Comparison of ENCODE assay signal across 8 cellular contexts in the genomic region with DNA sequence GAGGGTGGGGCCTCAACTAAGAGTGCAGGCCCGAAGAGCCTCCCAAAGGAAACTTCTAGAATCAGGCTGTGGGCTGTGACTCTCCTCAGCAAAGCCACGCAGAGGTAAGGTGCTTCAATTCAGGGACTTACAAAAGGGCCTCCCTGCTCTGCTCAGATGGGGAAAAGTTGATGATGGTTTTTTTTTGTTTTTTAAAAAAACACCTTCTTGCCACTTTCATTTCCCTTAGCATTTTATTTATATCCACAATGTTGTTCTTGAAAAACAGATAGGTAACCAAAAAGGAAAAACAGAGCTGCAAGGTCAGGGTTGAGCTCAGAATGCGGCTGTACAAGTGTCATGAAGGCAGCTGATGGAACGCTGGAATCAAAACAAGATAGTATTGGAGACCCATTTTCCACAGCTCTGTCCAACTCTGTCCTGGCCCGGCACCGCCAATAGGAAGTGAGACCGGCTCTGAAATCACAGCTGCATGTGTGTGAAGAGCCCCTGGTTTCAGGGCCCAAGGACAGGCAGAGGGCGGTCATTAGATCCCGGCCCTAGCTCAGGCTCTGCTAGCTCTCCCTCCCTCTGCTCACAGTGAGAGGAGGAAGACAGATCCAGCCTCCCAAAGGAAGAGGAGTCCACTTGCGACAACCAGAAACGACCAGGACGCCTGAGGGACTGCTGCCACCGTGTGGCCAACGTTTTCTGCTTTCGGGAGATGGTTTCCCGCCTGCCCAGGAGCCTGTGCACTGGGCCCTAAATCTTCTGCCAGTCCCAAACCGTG. TPM values are rescaled to one million over a fixed set of nuclear protein-coding genes. Genes with fewer than 3 reads are reported as not detected.
A peak's percentile ranks its signal among the peaks of the same experiment; 100 is the strongest.
DNase-seq lines count a peak whose midpoint lies in the region; ATAC-seq and FAIRE-seq lines count a peak whose summit lies in the region.

No MANE protein-coding gene starts in this region.

- in situ Hi-C loops in Caki2 (cut with HindIII; ENCODE audit: low pct_unique_long_range_greater_than_20kb, low sequenced_read_pairs) (no loop called here), SK-MEL-5 (cut with HindIII; ENCODE audit: low pct_unique_long_range_greater_than_20kb, low sequenced_read_pairs) (no loop called here)

- H3K27ac Mint-ChIP-seq in activated naive CD4-positive, alpha-beta T cell treated with anti-CD3 and anti-CD28 coated beads, Interleukin-2, amount 10 ng/mL, durations not matched to agents 7 days and 5 days = peak overlapping the region; percentile 95

- peak overlapping the region; percentile 30 for H3K27ac ChIP-seq in substantia nigra (ENCODE audit: low read depth, low read length, poor library complexity, severe bottlenecking)

- peak overlapping the region; percentile 62 for H3K4me3 Mint-ChIP-seq in activated naive CD4-positive, alpha-beta T cell treated with anti-CD3 and anti-CD28 coated beads, Interleukin-2, amount 10 ng/mL, durations not matched to agents 7 days and 5 days

- H3K4me1 Mint-ChIP-seq in activated naive CD4-positive, alpha-beta T cell treated with anti-CD3 and anti-CD28 coated beads, Interleukin-2, amount 10 ng/mL, durations not matched to agents 7 days and 5 days = peaks cover 68% of the 10 kb centered on the region

- peaks cover 54% of the 10 kb centered on the region for H3K36me3 Mint-ChIP-seq in activated naive CD4-positive, alpha-beta T cell treated with anti-CD3 and anti-CD28 coated beads, Interleukin-2, amount 10 ng/mL, durations not matched to agents 7 days and 5 days

- FAIRE-seq in HTR-8/SVneo (lab: Jason Lieb, UNC) = peak; percentile 95

- CTCF ChIA-PET in activated naive CD4-positive, alpha-beta T cell treated with anti-CD3 and anti-CD28 coated beads, Interleukin-2, amount 10 ng/mL, durations not matched to agents 7 days and 5 days (lab: Charles Lee) = interaction anchor here (0.7 to 3.4 kb wide), 27 partner anchors 9 to 1100 kb away, joined by 3 to 110 read pairs (median 4); a partner anchor contains a TSS

- ATAC-seq in GM18858 (IDR thresholded peaks at IDR 0.05; ENCODE audit: unreplicated experiment) = no peak

- H3K27me3 Mint-ChIP-seq in activated naive CD4-positive, alpha-beta T cell treated with anti-CD3 and anti-CD28 coated beads, Interleukin-2, amount 10 ng/mL, durations not matched to agents 7 days and 5 days = no peaks in the 10 kb centered on the region

- DNase-seq in Caki2 (ENCODE audit: low read depth) (peak; percentile 74), HTR-8/SVneo (ENCODE audit: insufficient read length, low spot score) (peak; percentile 97), SK-MEL-5 (ENCODE audit: low read depth, low spot score) (peak; percentile 76), germinal center (ENCODE audit: low spot score) (peak; percentile 77), nucleus accumbens (lab: John Stamatoyannopoulos, UW) (peak in 46 of 56 donors; percentile 6 to 80 (median 42)), substantia nigra (lab: John Stamatoyannopoulos, UW) (peak in 42 of 49 donors; percentile 10 to 81 (median 62))
- peak; percentile 89 for DNase-seq in activated naive CD4-positive, alpha-beta T cell treated with anti-CD3 and anti-CD28 coated beads, Interleukin-2, amount 10 ng/mL, durations not matched to agents 7 days and 5 days

- no peaks in the 10 kb centered on the region for H3K9me3 Mint-ChIP-seq in activated naive CD4-positive, alpha-beta T cell treated with anti-CD3 and anti-CD28 coated beads, Interleukin-2, amount 10 ng/mL, durations not matched to agents 7 days and 5 days

RNA-seq across cellular contexts. Expression of a gene that starts 58.3 kb away (rescaled TPM):
- total RNA-seq in Caki2 (2014; rRNA removed; shearing (Covaris generic); ENCODE audit: low replicate concordance) = 0.55 and 3.0 TPM in 2 replicates
- 1.5 and 2.5 TPM in 2 replicates for total RNA-seq in SK-MEL-5 (2014; rRNA removed; shearing (Covaris generic))
- polyA plus RNA-seq in SK-MEL-5 (2015; cell fraction: cytosol; rRNA removed) = 11.0 and 13.6 TPM in 2 replicates
- 4.3 and 12.5 TPM in 2 replicates for polyA plus RNA-seq in SK-MEL-5 (2015; cell fraction: nucleus; rRNA removed)

Comparison
In these comparisons a context has a peak if more than half of its experiments do, and no peak if none do; other contexts are left out.
1. DNase-seq: peak in every context shown above with its lines; median percentile 97 in HTR-8/SVneo; 89 in activated naive CD4-positive, alpha-beta T cell treated with anti-CD3 and anti-CD28 coated beads, Interleukin-2, amount 10 ng/mL, durations not matched to agents 7 days and 5 days; 77 in germinal center; 76 in SK-MEL-5; 74 in Caki2; 62 in substantia nigra; 42 in nucleus accumbens.